Comparison of ENCODE assay signal across 18 cellular contexts in the genomic region with DNA sequence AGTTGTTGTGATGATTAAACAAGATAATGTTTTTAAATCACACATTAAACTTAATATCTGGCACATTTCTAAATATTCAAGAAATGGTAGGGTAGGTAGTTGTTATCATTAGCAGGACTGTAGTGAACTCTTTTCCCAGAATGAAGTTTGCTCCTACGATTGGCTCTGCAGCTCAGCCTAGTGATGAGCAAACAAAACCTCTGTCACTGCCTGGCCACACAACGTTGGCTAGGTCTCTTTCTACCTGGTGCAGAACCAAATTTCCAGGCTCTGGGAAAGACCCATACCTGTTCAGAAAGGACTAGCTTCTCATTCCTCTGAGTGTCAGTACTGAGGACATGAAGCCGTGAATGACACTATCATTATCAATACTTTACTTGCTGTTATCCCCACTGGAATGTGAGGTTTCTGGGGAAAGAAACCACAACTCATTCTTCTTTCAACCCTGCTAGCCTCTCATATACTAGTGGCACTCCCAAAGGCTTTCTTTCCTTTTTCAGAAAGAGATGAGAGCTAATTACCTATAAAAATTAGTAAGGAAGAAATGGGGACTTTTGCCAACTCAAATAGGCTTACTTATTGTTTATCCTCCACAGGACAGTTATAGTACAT.
DNase-seq lines count a peak whose midpoint lies in the region; ATAC-seq, FAIRE-seq and TF ChIP-seq lines count a peak whose summit lies in the region.
"Had no signal": no experiment of that assay in that cellular context is flagged by ENCODE, and none has a peak within 500 bp of the region (broad histone marks: within the 10 kb centered on the region; RNA-seq: fewer than 3 reads in every experiment).

No MANE protein-coding gene starts in this region.

- POLR2A ChIA-PET in K562 (lab: Yijun Ruan, JAX): interaction anchor here (0.5 to 1.5 kb wide), 3 partner anchors 12 to 80 kb away, joined by 3 read pairs; no protein-coding TSS in a partner anchor

- no CpG with 5 or more reads among the region's 3 CpGs for WGBS in H9 (ENCODE audit: extremely low coverage, insufficient read length, low lambda C conversion rate)
- WGBS in K562 (ENCODE audit: insufficient coverage, low coverage, missing lambda C conversion rate): 11% methylated on average over 3 of the region's 3 CpGs

- H2BK15ac ChIP-seq in H9 (ENCODE audit: low read depth, low read length): no peak overlapping the region

- H3K27me3 ChIP-seq in H9 (ENCODE audit: insufficient read depth, low read length) (no peaks in the 10 kb centered on the region), K562 (ENCODE audit: control insufficient read depth in 2 of 2, insufficient read depth in 2 of 2, low read length in 2 of 2) (no peaks in the 10 kb centered on the region)

- no TSS peak for BruUV-seq in K562 (replicated peaks; lab: Mats Ljungman, UMichigan)

- no peak overlapping the region for H2BK20ac ChIP-seq in H9 (ENCODE audit: low read depth, low read length, poor library complexity, severe bottlenecking)

- H4K20me1 ChIP-seq in H9 (ENCODE audit: control insufficient read depth, insufficient read depth, insufficient read length) (no peaks in the 10 kb centered on the region), K562 (replicated peaks; ENCODE audit: control insufficient read depth, insufficient read depth, low read length) (no peaks in the 10 kb centered on the region)

- no peak for FAIRE-seq in K562 (lab: Jason Lieb, UNC)
- FAIRE-seq: A204.1, GM12892, HTR-8/SVneo had no signal

- no peak overlapping the region for H2BK12ac ChIP-seq in H9 (ENCODE audit: insufficient read length, low read depth, low read length)

- no peak overlapping the region for H4K91ac ChIP-seq in H9 (ENCODE audit: insufficient read length, low read depth, low read length)

- H3K4ac ChIP-seq in H9 (ENCODE audit: low read depth, low read length): no peak overlapping the region

- H3K4me1 Mint-ChIP-seq in H9: peaks cover 62 to 63% of the 10 kb centered on the region in 2 experiments
- H3K4me1 Mint-ChIP-seq: B cell had no signal

- no peak overlapping the region for H3T11ph ChIP-seq in H9 (ENCODE audit: low read length)

- ATAC-seq in K562: no peak
- ATAC-seq in GM21717 (IDR thresholded peaks at IDR 0.05; ENCODE audit: unreplicated experiment): no peak

- no peak for TF ChIP-seq RAD21 in K562 (CRISPR knock-in tag; conservative IDR thresholded peaks at IDR 0.05 in 1 of 2, IDR thresholded peaks at IDR 0.05 in 1 of 2)

- H3K27me3 Mint-ChIP-seq in H9 (ENCODE audit: low read depth): no peaks in the 10 kb centered on the region
- H3K27me3 Mint-ChIP-seq: B cell; CD4-positive, alpha-beta T cell had no signal

- no peaks in the 10 kb centered on the region; a peak in 1 of 7 replicates for H3K36me3 Mint-ChIP-seq in H9 (ENCODE audit: insufficient read depth in 1 of 3, low read depth in 3 of 3)

- H3K56ac ChIP-seq in H9 (ENCODE audit: insufficient read length, low read depth, low read length): no peak overlapping the region

- H3K36me3 ChIP-seq in K562 (ENCODE audit: control insufficient read depth, insufficient read depth, low read length): no peaks in the 10 kb centered on the region

- H2AK5ac ChIP-seq in H9 (ENCODE audit: insufficient read length, low read length): peak overlapping the region; percentile 30

- TF ChIP-seq EP300 in K562 (IDR thresholded peaks at IDR 0.05; ENCODE audit: low read length): no peak

- H3K27ac Mint-ChIP-seq in H9: no peak overlapping the region
- H3K27ac Mint-ChIP-seq: B cell; CD4-positive, alpha-beta T cell had no signal

- H4K5ac ChIP-seq in H9 (ENCODE audit: insufficient read length, low read depth, low read length): no peak overlapping the region

- H3K18ac ChIP-seq in H9 (ENCODE audit: insufficient read length, low read depth, low read length): no peak overlapping the region

- H3K9me3 ChIP-seq in H9 (ENCODE audit: control insufficient read depth, low read depth, low read length) (no peaks in the 10 kb centered on the region), K562 (replicated peaks; ENCODE audit: control insufficient read depth, insufficient read depth, low read depth, low read length) (no peaks in the 10 kb centered on the region)

- H3K14ac ChIP-seq in H9 (ENCODE audit: insufficient read depth, low read length): no peak overlapping the region

- no peak overlapping the region for H3K4me3 Mint-ChIP-seq in H9
- H3K4me3 Mint-ChIP-seq: B cell; CD4-positive, alpha-beta T cell had no signal

- DNase-seq in H9: no peak
- no peak for DNase-seq in K562 (ENCODE audit: extremely low read depth in 1 of 4, low spot score in 3 of 4)
- peak; percentile 15 for DNase-seq in kidney tubule cell (ENCODE audit: low spot score)
- DNase-seq in renal cortical epithelial cell (ENCODE audit: low read depth): peak; percentile 59
- DNase-seq in DMS153 treated with DMSO at 0.1 percent for 48 hours (lab: John Stamatoyannopoulos, UW; ENCODE audit: unreplicated experiment): no peak
- DNase-seq in NCI-H1048 (lab: John Stamatoyannopoulos, UW): no peak
- no peak for DNase-seq in SHP77 treated with DMSO at 0.1 percent for 48 hours (lab: John Stamatoyannopoulos, UW)
- DNase-seq: C1 segment of cervical spinal cord; Calu3; CD4-positive, alpha-beta T cell; DMS 273 treated with DMSO at 0.1 percent for 48 hours; DMS79; GDM1 had no signal

- no peak overlapping the region for H2BK5ac ChIP-seq in H9 (ENCODE audit: insufficient read length, low read length)

- TF ChIP-seq CTCF in H9 (conservative IDR thresholded peaks at IDR 0.05) (no peak), K562 (IDR thresholded peaks at IDR 0.05 in 2 of 3, conservative IDR thresholded peaks at IDR 0.05 in 1 of 3; ENCODE audit: insufficient read depth in 2 of 3, low read depth in 1 of 3, low read length in 3 of 3) (no peak)

- H3K4me1 ChIP-seq in H9 (ENCODE audit: insufficient read depth, low read length): peaks cover 6% of the 10 kb centered on the region; the same call in 1 of the 2 replicates
- H3K4me1 ChIP-seq in K562 (replicated peaks in 1 of 2; ENCODE audit: control insufficient read depth in 2 of 2, insufficient read depth in 2 of 2, low read length in 2 of 2): peaks cover 46 to 91% of the 10 kb centered on the region in 2 experiments

- H3K4me2 ChIP-seq in H9 (ENCODE audit: insufficient read depth, insufficient read length, low read length) (no peak overlapping the region), K562 (ENCODE audit: insufficient read depth, low read length) (0 out of 2 replicates have a peak overlapping the region, but pooled peaks have one; percentile 8)

- H3K9me3 Mint-ChIP-seq in H9: no peaks in the 10 kb centered on the region
- H3K9me3 Mint-ChIP-seq: CD4-positive, alpha-beta T cell had no signal

- H3K4me3 ChIP-seq in K562: no peak overlapping the region

- H3K9me1 ChIP-seq in K562 (ENCODE audit: control insufficient read depth, insufficient read depth, low read length): no peaks in the 10 kb centered on the region

- H3K79me2 ChIP-seq in H9 (ENCODE audit: insufficient read depth, low read length): no peaks in the 10 kb centered on the region
- no peaks in the 10 kb centered on the region for H3K79me2 ChIP-seq in K562 (ENCODE audit: control insufficient read depth, insufficient read depth, low read length)

- H3K27ac ChIP-seq in H9 (ENCODE audit: insufficient read length, low read depth, low read length): no peak overlapping the region
- peak overlapping the region; percentile 95; the same call in 2 of the 3 replicates for H3K27ac ChIP-seq in K562 (ENCODE audit: extremely low read depth, low read depth, low read length)

- no peak overlapping the region for H3K23ac ChIP-seq in H9 (ENCODE audit: insufficient read length, low read depth, low read length)

- intact Hi-C loops in K562 (cut with micrococcal nuclease): no loop called here

- TF ChIP-seq POLR2A in K562 (conservative IDR thresholded peaks at IDR 0.05): no peak

- CTCF ChIA-PET in K562 (lab: Yijun Ruan, JAX; ENCODE audit: low intra/inter-chr PET ratio): no interaction called here

- H3K9ac ChIP-seq in H9 (ENCODE audit: extremely low read depth, insufficient read length, low read length) (no peak overlapping the region), K562 (ENCODE audit: insufficient read depth in 1 of 2, low read depth in 2 of 2, low read length in 2 of 2) (peak overlapping the region in 1 of 2 experiments; percentile 27; a peak in 2 of 4 replicates)

- H4K8ac ChIP-seq in H9 (replicated peaks; ENCODE audit: insufficient read length, low read depth, low read length): no peak overlapping the region

- H2AFZ ChIP-seq in H9 (ENCODE audit: low read length) (no peak overlapping the region), K562 (ENCODE audit: low read depth, low read length) (peak overlapping the region; percentile 12)

- no peaks in the 10 kb centered on the region for H3K79me1 ChIP-seq in H9 (ENCODE audit: insufficient read depth, low read depth, low read length, poor library complexity, severe bottlenecking)

- H2BK120ac ChIP-seq in H9 (ENCODE audit: low read depth, low read length, poor library complexity, severe bottlenecking): no peak overlapping the region

- in situ Hi-C loops in K562 (cut with MboI): no loop called here

- H3K23me2 ChIP-seq in H9 (ENCODE audit: insufficient read length, low read depth, low read length, poor library complexity, severe bottlenecking): no peaks in the 10 kb centered on the region

TF ChIP-seq in K562, 482 proteins besides CTCF, POLR2A, EP300 and RAD21 (continues in another document):
- TF ChIP-seq FOXK2 (conservative IDR thresholded peaks at IDR 0.05 in 1 of 2, IDR thresholded peaks at IDR 0.05 in 1 of 2; ENCODE audit: low read depth in 2 of 2) (no peak), NR3C1 (CRISPR knock-in tag; IDR thresholded peaks at IDR 0.05) (no peak)

Comparison
In these comparisons a context has a peak if more than half of its experiments do, and no peak if none do; other contexts are left out.
1. DNase-seq: peak in kidney tubule cell (single experiment) and renal cortical epithelial cell (single experiment); none in H9 (single experiment), K562 (0 of 4), DMS153 treated with DMSO at 0.1 percent for 48 hours (single experiment), NCI-H1048 (single experiment) and SHP77 treated with DMSO at 0.1 percent for 48 hours (single experiment).